ENCODE assay signal across 2 cellular contexts in the genomic region with DNA sequence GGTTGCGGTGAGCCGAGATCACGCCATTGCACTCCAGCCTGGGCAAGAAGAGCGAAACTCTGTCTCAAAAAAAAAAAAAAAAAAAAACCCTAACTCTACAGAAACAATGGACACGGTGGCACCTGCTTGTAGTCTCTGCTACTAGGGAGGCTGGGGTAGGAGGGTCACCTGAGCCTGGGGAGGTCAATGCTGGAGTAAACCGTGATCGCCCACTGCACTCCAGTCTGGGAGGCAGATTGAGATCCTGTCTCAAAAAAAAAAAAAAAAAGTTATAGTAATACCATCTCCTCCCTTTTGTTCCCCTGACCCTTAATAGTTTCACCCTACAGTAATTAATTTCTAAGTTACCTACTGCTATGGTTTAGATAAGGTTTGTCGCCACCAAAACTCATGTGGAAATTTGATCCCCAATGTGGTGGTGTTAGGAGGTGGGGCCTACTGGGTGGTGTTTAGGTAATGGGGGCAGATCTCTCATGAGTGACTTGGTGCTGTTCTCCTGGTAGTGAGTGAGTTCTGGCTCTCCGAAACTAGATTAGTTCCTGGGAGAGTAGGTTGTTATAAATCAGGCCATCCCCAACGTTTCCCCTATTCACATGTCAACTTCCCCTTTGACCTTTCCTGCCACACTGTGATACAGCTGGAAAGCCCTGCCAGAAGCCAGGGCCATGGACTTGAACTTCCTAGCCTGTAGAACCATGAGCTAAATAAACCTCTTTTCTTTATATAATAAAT.
TF ChIP-seq lines count a peak whose summit lies in the region.

No MANE protein-coding gene starts in this region.

TF ChIP-seq in GM23338, 12 proteins besides CTCF, POLR2A, EP300 and RAD21 (continued from another document and continues in another):
- TF ChIP-seq, protein P1, sequence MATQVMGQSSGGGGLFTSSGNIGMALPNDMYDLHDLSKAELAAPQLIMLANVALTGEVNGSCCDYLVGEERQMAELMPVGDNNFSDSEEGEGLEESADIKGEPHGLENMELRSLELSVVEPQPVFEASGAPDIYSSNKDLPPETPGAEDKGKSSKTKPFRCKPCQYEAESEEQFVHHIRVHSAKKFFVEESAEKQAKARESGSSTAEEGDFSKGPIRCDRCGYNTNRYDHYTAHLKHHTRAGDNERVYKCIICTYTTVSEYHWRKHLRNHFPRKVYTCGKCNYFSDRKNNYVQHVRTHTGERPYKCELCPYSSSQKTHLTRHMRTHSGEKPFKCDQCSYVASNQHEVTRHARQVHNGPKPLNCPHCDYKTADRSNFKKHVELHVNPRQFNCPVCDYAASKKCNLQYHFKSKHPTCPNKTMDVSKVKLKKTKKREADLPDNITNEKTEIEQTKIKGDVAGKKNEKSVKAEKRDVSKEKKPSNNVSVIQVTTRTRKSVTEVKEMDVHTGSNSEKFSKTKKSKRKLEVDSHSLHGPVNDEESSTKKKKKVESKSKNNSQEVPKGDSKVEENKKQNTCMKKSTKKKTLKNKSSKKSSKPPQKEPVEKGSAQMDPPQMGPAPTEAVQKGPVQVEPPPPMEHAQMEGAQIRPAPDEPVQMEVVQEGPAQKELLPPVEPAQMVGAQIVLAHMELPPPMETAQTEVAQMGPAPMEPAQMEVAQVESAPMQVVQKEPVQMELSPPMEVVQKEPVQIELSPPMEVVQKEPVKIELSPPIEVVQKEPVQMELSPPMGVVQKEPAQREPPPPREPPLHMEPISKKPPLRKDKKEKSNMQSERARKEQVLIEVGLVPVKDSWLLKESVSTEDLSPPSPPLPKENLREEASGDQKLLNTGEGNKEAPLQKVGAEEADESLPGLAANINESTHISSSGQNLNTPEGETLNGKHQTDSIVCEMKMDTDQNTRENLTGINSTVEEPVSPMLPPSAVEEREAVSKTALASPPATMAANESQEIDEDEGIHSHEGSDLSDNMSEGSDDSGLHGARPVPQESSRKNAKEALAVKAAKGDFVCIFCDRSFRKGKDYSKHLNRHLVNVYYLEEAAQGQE (IDR thresholded peaks at IDR 0.05; ENCODE audit: unreplicated experiment): no peak
- TF ChIP-seq JUNB (IDR thresholded peaks at IDR 0.05; ENCODE audit: unreplicated experiment) (no peak), POLR2AphosphoS5 (IDR thresholded peaks at IDR 0.05; ENCODE audit: low read depth) (no peak), EZH2 (IDR thresholded peaks at IDR 0.05; ENCODE audit: low read depth, unreplicated experiment) (no peak), CREB1 (CRISPR knock-in tag; IDR thresholded peaks at IDR 0.05; ENCODE audit: low read depth) (no peak), EZH2phosphoT487 (IDR thresholded peaks at IDR 0.05; ENCODE audit: unreplicated experiment) (no peak)
- TF ChIP-seq, protein P2, sequence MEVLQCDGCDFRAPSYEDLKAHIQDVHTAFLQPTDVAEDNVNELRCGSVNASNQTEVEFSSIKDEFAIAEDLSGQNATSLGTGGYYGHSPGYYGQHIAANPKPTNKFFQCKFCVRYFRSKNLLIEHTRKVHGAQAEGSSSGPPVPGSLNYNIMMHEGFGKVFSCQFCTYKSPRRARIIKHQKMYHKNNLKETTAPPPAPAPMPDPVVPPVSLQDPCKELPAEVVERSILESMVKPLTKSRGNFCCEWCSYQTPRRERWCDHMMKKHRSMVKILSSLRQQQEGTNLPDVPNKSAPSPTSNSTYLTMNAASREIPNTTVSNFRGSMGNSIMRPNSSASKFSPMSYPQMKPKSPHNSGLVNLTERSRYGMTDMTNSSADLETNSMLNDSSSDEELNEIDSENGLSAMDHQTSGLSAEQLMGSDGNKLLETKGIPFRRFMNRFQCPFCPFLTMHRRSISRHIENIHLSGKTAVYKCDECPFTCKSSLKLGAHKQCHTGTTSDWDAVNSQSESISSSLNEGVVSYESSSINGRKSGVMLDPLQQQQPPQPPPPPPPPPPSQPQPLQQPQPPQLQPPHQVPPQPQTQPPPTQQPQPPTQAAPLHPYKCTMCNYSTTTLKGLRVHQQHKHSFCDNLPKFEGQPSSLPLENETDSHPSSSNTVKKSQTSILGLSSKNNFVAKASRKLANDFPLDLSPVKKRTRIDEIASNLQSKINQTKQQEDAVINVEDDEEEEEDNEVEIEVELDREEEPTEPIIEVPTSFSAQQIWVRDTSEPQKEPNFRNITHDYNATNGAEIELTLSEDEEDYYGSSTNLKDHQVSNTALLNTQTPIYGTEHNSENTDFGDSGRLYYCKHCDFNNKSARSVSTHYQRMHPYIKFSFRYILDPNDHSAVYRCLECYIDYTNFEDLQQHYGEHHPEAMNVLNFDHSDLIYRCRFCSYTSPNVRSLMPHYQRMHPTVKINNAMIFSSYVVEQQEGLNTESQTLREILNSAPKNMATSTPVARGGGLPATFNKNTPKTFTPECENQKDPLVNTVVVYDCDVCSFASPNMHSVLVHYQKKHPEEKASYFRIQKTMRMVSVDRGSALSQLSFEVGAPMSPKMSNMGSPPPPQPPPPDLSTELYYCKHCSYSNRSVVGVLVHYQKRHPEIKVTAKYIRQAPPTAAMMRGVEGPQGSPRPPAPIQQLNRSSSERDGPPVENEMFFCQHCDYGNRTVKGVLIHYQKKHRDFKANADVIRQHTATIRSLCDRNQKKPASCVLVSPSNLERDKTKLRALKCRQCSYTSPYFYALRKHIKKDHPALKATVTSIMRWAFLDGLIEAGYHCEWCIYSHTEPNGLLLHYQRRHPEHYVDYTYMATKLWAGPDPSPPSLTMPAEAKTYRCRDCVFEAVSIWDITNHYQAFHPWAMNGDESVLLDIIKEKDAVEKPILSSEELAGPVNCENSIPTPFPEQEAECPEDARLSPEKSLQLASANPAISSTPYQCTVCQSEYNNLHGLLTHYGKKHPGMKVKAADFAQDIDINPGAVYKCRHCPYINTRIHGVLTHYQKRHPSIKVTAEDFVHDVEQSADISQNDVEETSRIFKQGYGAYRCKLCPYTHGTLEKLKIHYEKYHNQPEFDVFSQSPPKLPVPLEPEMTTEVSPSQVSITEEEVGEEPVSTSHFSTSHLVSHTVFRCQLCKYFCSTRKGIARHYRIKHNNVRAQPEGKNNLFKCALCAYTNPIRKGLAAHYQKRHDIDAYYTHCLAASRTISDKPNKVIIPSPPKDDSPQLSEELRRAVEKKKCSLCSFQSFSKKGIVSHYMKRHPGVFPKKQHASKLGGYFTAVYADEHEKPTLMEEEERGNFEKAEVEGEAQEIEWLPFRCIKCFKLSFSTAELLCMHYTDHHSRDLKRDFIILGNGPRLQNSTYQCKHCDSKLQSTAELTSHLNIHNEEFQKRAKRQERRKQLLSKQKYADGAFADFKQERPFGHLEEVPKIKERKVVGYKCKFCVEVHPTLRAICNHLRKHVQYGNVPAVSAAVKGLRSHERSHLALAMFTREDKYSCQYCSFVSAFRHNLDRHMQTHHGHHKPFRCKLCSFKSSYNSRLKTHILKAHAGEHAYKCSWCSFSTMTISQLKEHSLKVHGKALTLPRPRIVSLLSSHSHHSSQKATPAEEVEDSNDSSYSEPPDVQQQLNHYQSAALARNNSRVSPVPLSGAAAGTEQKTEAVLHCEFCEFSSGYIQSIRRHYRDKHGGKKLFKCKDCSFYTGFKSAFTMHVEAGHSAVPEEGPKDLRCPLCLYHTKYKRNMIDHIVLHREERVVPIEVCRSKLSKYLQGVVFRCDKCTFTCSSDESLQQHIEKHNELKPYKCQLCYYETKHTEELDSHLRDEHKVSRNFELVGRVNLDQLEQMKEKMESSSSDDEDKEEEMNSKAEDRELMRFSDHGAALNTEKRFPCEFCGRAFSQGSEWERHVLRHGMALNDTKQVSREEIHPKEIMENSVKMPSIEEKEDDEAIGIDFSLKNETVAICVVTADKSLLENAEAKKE (CRISPR knock-in tag; IDR thresholded peaks at IDR 0.05): no peak
- TF ChIP-seq, protein P3, sequence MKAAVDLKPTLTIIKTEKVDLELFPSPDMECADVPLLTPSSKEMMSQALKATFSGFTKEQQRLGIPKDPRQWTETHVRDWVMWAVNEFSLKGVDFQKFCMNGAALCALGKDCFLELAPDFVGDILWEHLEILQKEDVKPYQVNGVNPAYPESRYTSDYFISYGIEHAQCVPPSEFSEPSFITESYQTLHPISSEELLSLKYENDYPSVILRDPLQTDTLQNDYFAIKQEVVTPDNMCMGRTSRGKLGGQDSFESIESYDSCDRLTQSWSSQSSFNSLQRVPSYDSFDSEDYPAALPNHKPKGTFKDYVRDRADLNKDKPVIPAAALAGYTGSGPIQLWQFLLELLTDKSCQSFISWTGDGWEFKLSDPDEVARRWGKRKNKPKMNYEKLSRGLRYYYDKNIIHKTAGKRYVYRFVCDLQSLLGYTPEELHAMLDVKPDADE (IDR thresholded peaks at IDR 0.05): no peak

TF ChIP-seq in WTC11, 78 proteins besides CTCF, POLR2A, EP300 and RAD21 (continued from another document):
- TF ChIP-seq, protein P4, sequence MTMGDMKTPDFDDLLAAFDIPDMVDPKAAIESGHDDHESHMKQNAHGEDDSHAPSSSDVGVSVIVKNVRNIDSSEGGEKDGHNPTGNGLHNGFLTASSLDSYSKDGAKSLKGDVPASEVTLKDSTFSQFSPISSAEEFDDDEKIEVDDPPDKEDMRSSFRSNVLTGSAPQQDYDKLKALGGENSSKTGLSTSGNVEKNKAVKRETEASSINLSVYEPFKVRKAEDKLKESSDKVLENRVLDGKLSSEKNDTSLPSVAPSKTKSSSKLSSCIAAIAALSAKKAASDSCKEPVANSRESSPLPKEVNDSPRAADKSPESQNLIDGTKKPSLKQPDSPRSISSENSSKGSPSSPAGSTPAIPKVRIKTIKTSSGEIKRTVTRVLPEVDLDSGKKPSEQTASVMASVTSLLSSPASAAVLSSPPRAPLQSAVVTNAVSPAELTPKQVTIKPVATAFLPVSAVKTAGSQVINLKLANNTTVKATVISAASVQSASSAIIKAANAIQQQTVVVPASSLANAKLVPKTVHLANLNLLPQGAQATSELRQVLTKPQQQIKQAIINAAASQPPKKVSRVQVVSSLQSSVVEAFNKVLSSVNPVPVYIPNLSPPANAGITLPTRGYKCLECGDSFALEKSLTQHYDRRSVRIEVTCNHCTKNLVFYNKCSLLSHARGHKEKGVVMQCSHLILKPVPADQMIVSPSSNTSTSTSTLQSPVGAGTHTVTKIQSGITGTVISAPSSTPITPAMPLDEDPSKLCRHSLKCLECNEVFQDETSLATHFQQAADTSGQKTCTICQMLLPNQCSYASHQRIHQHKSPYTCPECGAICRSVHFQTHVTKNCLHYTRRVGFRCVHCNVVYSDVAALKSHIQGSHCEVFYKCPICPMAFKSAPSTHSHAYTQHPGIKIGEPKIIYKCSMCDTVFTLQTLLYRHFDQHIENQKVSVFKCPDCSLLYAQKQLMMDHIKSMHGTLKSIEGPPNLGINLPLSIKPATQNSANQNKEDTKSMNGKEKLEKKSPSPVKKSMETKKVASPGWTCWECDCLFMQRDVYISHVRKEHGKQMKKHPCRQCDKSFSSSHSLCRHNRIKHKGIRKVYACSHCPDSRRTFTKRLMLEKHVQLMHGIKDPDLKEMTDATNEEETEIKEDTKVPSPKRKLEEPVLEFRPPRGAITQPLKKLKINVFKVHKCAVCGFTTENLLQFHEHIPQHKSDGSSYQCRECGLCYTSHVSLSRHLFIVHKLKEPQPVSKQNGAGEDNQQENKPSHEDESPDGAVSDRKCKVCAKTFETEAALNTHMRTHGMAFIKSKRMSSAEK (CRISPR knock-in tag; IDR thresholded peaks at IDR 0.05; ENCODE audit: borderline replicate concordance): no peak
- no peak for TF ChIP-seq MYBL2 (CRISPR knock-in tag; IDR thresholded peaks at IDR 0.05)
- no peak for TF ChIP-seq NFYB (CRISPR knock-in tag; conservative IDR thresholded peaks at IDR 0.05; ENCODE audit: low read depth)
- TF ChIP-seq, protein P5, sequence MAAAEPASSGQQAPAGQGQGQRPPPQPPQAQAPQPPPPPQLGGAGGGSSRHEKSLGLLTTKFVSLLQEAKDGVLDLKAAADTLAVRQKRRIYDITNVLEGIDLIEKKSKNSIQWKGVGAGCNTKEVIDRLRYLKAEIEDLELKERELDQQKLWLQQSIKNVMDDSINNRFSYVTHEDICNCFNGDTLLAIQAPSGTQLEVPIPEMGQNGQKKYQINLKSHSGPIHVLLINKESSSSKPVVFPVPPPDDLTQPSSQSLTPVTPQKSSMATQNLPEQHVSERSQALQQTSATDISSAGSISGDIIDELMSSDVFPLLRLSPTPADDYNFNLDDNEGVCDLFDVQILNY (CRISPR knock-in tag; IDR thresholded peaks at IDR 0.05): no peak
- TF ChIP-seq NFATC4 (CRISPR knock-in tag; IDR thresholded peaks at IDR 0.05): no peak
- TF ChIP-seq TEAD4 (CRISPR knock-in tag; IDR thresholded peaks at IDR 0.05): no peak
- TF ChIP-seq, protein P6, sequence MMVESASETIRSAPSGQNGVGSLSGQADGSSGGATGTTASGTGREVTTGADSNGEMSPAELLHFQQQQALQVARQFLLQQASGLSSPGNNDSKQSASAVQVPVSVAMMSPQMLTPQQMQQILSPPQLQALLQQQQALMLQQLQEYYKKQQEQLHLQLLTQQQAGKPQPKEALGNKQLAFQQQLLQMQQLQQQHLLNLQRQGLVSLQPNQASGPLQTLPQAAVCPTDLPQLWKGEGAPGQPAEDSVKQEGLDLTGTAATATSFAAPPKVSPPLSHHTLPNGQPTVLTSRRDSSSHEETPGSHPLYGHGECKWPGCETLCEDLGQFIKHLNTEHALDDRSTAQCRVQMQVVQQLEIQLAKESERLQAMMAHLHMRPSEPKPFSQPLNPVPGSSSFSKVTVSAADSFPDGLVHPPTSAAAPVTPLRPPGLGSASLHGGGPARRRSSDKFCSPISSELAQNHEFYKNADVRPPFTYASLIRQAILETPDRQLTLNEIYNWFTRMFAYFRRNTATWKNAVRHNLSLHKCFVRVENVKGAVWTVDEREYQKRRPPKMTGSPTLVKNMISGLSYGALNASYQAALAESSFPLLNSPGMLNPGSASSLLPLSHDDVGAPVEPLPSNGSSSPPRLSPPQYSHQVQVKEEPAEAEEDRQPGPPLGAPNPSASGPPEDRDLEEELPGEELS (CRISPR knock-in tag; IDR thresholded peaks at IDR 0.05): no peak
- no peak for TF ChIP-seq NFE2L1 (CRISPR knock-in tag; IDR thresholded peaks at IDR 0.05)
- TF ChIP-seq, protein P7, sequence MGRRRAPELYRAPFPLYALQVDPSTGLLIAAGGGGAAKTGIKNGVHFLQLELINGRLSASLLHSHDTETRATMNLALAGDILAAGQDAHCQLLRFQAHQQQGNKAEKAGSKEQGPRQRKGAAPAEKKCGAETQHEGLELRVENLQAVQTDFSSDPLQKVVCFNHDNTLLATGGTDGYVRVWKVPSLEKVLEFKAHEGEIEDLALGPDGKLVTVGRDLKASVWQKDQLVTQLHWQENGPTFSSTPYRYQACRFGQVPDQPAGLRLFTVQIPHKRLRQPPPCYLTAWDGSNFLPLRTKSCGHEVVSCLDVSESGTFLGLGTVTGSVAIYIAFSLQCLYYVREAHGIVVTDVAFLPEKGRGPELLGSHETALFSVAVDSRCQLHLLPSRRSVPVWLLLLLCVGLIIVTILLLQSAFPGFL (CRISPR knock-in tag; IDR thresholded peaks at IDR 0.05; ENCODE audit: borderline replicate concordance): no peak
